In the genomic region with DNA sequence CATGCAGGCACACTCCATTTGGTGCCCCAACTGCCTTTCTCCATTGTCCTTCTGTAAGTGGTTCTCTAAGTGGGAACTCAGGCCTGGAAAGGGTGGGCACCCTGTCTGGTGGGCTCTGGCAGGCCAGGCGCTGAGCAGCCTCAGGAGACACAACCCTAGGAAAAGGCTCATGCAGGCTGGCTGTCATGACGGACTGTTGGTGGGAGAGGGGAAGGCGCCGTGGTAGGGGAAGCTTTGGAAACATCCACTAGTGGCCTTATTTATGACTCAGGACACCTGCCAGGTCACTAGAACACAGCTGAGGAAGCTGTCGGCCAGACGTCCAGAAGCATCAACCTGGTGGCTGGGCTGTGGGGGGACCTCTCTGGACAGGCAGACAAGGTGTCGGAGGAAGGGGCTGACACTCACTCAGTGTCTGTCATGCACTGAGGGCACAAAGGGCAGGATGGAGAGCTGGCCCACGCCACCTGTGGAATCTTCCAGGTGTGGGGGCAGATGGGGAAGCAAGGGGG, we compare ENCODE assay signal across 1 cellular context.
TF ChIP-seq lines count a peak whose summit lies in the region.

No MANE protein-coding gene starts in this region.

TF ChIP-seq in IMR-90, 13 proteins besides CTCF, POLR2A, EP300 and RAD21 (continued from another document):
- TF ChIP-seq, protein P1, sequence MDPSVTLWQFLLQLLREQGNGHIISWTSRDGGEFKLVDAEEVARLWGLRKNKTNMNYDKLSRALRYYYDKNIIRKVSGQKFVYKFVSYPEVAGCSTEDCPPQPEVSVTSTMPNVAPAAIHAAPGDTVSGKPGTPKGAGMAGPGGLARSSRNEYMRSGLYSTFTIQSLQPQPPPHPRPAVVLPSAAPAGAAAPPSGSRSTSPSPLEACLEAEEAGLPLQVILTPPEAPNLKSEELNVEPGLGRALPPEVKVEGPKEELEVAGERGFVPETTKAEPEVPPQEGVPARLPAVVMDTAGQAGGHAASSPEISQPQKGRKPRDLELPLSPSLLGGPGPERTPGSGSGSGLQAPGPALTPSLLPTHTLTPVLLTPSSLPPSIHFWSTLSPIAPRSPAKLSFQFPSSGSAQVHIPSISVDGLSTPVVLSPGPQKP (IDR thresholded peaks at IDR 0.05; ENCODE audit: borderline replicate concordance, low read depth, low read length), result no peak
